ENCODE assay signal across 35 cellular contexts in genomic region chr6:61745994-61746393, GRCh38.
"Had no signal": no experiment of that assay in that cellular context is flagged by ENCODE, and none has a peak within 500 bp of the region (broad histone marks: within the 10 kb centered on the region; RNA-seq: fewer than 3 reads in every experiment).

No MANE protein-coding gene starts in this region.

- ATAC-seq: activated CD8-positive, alpha-beta T cell treated with anti-CD3 and anti-CD28 coated beads for 36 hours; activated naive CD4-positive, alpha-beta T cell treated with anti-CD3 and anti-CD28 coated beads, Interleukin-2, amount 50 U/mL, for 72 hours; activated T-cell treated with anti-CD3 and anti-CD28 coated beads, Interleukin-2, amount 50 U/mL, for 4 hours; activated T-cell treated with anti-CD3 and anti-CD28 coated beads, Interleukin-2, amount 50 U/mL, for 72 hours; activated T-helper 17 cell treated with anti-CD3 and anti-CD28 coated beads, Interleukin-2, amount 50 U/mL, for 72 hours had no signal

- H3K27ac Mint-ChIP-seq: activated B cell treated with CpG ODN at 0.5 μM for 24 hours; activated CD4-positive, alpha-beta memory T cell treated with anti-CD3 and anti-CD28 coated beads for 36 hours; activated CD4-positive, alpha-beta T cell treated with anti-CD3 and anti-CD28 coated beads, Interleukin-2, amount 10 ng/mL, durations not matched to agents 24 days and 14 days; activated CD8-positive, alpha-beta T cell treated with anti-CD3 and anti-CD28 coated beads for 36 hours; activated naive CD4-positive, alpha-beta T cell treated with anti-CD3 and anti-CD28 coated beads for 36 hours; activated naive CD4-positive, alpha-beta T cell treated with anti-CD3 and anti-CD28 coated beads, Interleukin-2, amount 50 U/mL, for 72 hours; activated naive CD8-positive, alpha-beta T cell treated with anti-CD3 and anti-CD28 coated beads for 36 hours; activated T-cell treated with anti-CD3 and anti-CD28 coated beads, Interleukin-2, amount 50 U/mL, for 72 hours; activated T-helper 1 cell treated with anti-CD3 and anti-CD28 coated beads, Interleukin-12 subunit alpha, Interleukin-12 subunit beta, Interleukin-2, Interleukin-4 antibody, amounts not matched to agents 30 ng/mL and 10 ng/mL and 1 ng/mL, durations not matched to agents 14 hours and 24 hours and 36 hours; activated T-helper 17 cell treated with anti-CD3 and anti-CD28 coated beads, Interleukin-2, amount 50 U/mL, for 72 hours; brain; T-helper 1 cell treated with Interleukin-12 subunit alpha and Interleukin-12 subunit beta and Interleukin-4 antibody, amounts not matched to agents 30 μg/mL and 1 μg/mL, for 36 hours; T-helper 2 cell treated with Interferon-gamma antibody and Interleukin-4, amounts not matched to agents 5 μg/mL and 100 μg/mL, for 36 hours had no signal

- H3K36me3 Mint-ChIP-seq: activated CD4-positive, alpha-beta memory T cell treated with anti-CD3 and anti-CD28 coated beads for 36 hours; activated naive CD4-positive, alpha-beta T cell treated with anti-CD3 and anti-CD28 coated beads, Interleukin-2, amount 50 U/mL, for 72 hours; activated naive CD8-positive, alpha-beta T cell treated with anti-CD3 and anti-CD28 coated beads for 36 hours; brain had no signal

- H3K4me3 Mint-ChIP-seq: activated B cell treated with CpG ODN at 0.5 μM for 24 hours; activated CD4-positive, alpha-beta memory T cell treated with anti-CD3 and anti-CD28 coated beads for 36 hours; activated CD4-positive, alpha-beta T cell treated with anti-CD3 and anti-CD28 coated beads, Interleukin-2, amount 10 ng/mL, durations not matched to agents 24 days and 14 days; activated CD8-positive, alpha-beta T cell treated with anti-CD3 and anti-CD28 coated beads for 36 hours; activated naive CD4-positive, alpha-beta T cell treated with anti-CD3 and anti-CD28 coated beads for 36 hours; activated naive CD8-positive, alpha-beta T cell treated with anti-CD3 and anti-CD28 coated beads for 36 hours; activated T-cell treated with anti-CD3 and anti-CD28 coated beads, Interleukin-2, amount 50 U/mL, for 4 hours; activated T-cell treated with anti-CD3 and anti-CD28 coated beads, Interleukin-2, amount 50 U/mL, for 72 hours; activated T-helper 1 cell treated with anti-CD3 and anti-CD28 coated beads, Interleukin-12 subunit alpha, Interleukin-12 subunit beta, Interleukin-2, Interleukin-4 antibody, amounts not matched to agents 30 ng/mL and 10 ng/mL and 1 ng/mL, durations not matched to agents 14 hours and 24 hours and 36 hours; activated T-helper 17 cell treated with anti-CD3 and anti-CD28 coated beads, Interleukin-2, amount 50 U/mL, for 72 hours; brain; central memory CD8-positive, alpha-beta T cell; T-helper 1 cell treated with Interleukin-12 subunit alpha and Interleukin-12 subunit beta and Interleukin-4 antibody, amounts not matched to agents 30 μg/mL and 1 μg/mL, for 36 hours; T-helper 2 cell treated with Interferon-gamma antibody and Interleukin-4, amounts not matched to agents 5 μg/mL and 100 μg/mL, for 36 hours had no signal

- H3K4me1 Mint-ChIP-seq: activated B cell treated with CpG ODN at 0.5 μM for 24 hours; activated CD4-positive, alpha-beta T cell treated with anti-CD3 and anti-CD28 coated beads, Interleukin-2, amount 10 ng/mL, durations not matched to agents 24 days and 14 days; activated naive CD8-positive, alpha-beta T cell treated with anti-CD3 and anti-CD28 coated beads for 36 hours; activated T-helper 17 cell treated with anti-CD3 and anti-CD28 coated beads, Interleukin-2, amount 50 U/mL, for 72 hours; brain; central memory CD8-positive, alpha-beta T cell had no signal

- H3K27me3 Mint-ChIP-seq: activated B cell treated with CpG ODN at 0.5 μM for 24 hours; activated CD4-positive, alpha-beta memory T cell treated with anti-CD3 and anti-CD28 coated beads for 36 hours; activated CD4-positive, alpha-beta T cell treated with anti-CD3 and anti-CD28 coated beads, Interleukin-2, amount 10 ng/mL, durations not matched to agents 24 days and 14 days; activated CD8-positive, alpha-beta T cell treated with anti-CD3 and anti-CD28 coated beads for 36 hours; activated naive CD8-positive, alpha-beta T cell treated with anti-CD3 and anti-CD28 coated beads for 36 hours; activated T-helper 17 cell treated with anti-CD3 and anti-CD28 coated beads, Interleukin-2, amount 50 U/mL, for 72 hours; brain; central memory CD8-positive, alpha-beta T cell had no signal

- DNase-seq: activated B cell treated with CpG ODN at 0.5 μM for 24 hours; activated CD4-positive, alpha-beta memory T cell treated with anti-CD3 and anti-CD28 coated beads for 36 hours; activated CD4-positive, alpha-beta T cell treated with anti-CD3 and anti-CD28 coated beads for 4 hours; activated CD4-positive, alpha-beta T cell treated with anti-CD3 and anti-CD28 coated beads, Interleukin-2, amount 10 ng/mL, durations not matched to agents 24 days and 14 days; activated CD4-positive, alpha-beta T cell treated with anti-CD3 and anti-CD28 coated beads, Interleukin-2, amount 50 U/mL, for 1 hour; activated CD4-positive, alpha-beta T cell treated with anti-CD3 and anti-CD28 coated beads, Interleukin-2, amount 50 U/mL, for 4 hours; activated CD4-positive, CD25-positive, alpha-beta regulatory T cell treated with anti-CD3 and anti-CD28 coated beads, Interleukin-2, amount 50 U/mL, for 72 hours; activated CD8-positive, alpha-beta memory T cell treated with anti-CD3 and anti-CD28 coated beads, Interleukin-2, amount 50 U/mL, for 4 hours; activated CD8-positive, alpha-beta T cell treated with anti-CD3 and anti-CD28 coated beads for 36 hours; activated effector memory CD4-positive, alpha-beta T cell treated with anti-CD3 and anti-CD28 coated beads, Interleukin-2, amount 50 U/mL, for 16 hours; activated gamma-delta T cell treated with Interleukin-2 at 50 U/mL for 16 hours; activated naive CD4-positive, alpha-beta T cell; activated naive CD4-positive, alpha-beta T cell treated with anti-CD3 and anti-CD28 coated beads for 36 hours; activated naive CD4-positive, alpha-beta T cell treated with anti-CD3 and anti-CD28 coated beads, Interleukin-2, amount 50 U/mL, for 16 hours; activated naive CD8-positive, alpha-beta T cell treated with anti-CD3 and anti-CD28 coated beads for 36 hours; activated T-cell treated with anti-CD3 and anti-CD28 coated beads for 4 hours; activated T-cell treated with anti-CD3 and anti-CD28 coated beads, Interleukin-2, amount 50 U/mL, for 1 hour; activated T-cell treated with anti-CD3 and anti-CD28 coated beads, Interleukin-2, amount 50 U/mL, for 4 hours; activated T-cell treated with anti-CD3 and anti-CD28 coated beads, Interleukin-2, amount 50 U/mL, for 72 hours; adrenal gland; amniotic stem cell; anterior cingulate cortex; caudate nucleus; T-helper 1 cell; T-helper 2 cell; T-helper 9 cell had no signal

- H3K9me3 Mint-ChIP-seq: activated B cell treated with CpG ODN at 0.5 μM for 24 hours; central memory CD8-positive, alpha-beta T cell had no signal

- FAIRE-seq: bronchial epithelial cell, TTC549 had no signal
